1 cellular context compared by ENCODE assay signal in the genomic region with DNA sequence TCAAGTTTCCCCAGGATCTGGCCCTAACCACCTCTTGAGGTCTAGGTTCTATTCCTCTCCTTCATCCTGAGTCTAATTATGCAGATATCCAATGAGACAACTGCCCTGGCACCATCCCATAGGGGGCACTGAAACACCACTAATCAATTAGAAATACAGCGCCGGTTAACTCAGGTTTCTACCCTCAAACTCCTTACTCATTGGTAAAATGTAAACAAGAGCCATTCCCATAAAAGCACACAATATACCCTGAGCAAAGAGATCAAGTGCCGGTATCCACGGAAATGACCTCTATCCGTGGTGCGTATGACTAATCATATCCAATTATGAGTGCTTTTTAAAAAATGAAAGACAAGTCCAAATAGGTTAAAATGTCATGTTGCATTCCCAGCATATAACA.
A peak's percentile ranks its signal among the peaks of the same experiment; 100 is the strongest.
TF ChIP-seq lines count a peak whose summit lies in the region.

No MANE protein-coding gene starts in this region.

TF ChIP-seq in HepG2, 621 proteins besides CTCF, POLR2A, EP300 and RAD21 (continued from another document and continues in another):
- TF ChIP-seq, protein P1, sequence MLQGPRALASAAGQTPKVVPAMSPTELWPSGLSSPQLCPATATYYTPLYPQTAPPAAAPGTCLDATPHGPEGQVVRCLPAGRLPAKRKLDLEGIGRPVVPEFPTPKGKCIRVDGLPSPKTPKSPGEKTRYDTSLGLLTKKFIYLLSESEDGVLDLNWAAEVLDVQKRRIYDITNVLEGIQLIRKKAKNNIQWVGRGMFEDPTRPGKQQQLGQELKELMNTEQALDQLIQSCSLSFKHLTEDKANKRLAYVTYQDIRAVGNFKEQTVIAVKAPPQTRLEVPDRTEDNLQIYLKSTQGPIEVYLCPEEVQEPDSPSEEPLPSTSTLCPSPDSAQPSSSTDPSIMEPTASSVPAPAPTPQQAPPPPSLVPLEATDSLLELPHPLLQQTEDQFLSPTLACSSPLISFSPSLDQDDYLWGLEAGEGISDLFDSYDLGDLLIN (CRISPR knock-in tag; IDR thresholded peaks at IDR 0.05; ENCODE audit: borderline replicate concordance) = no peak
- TF ChIP-seq, protein P2, sequence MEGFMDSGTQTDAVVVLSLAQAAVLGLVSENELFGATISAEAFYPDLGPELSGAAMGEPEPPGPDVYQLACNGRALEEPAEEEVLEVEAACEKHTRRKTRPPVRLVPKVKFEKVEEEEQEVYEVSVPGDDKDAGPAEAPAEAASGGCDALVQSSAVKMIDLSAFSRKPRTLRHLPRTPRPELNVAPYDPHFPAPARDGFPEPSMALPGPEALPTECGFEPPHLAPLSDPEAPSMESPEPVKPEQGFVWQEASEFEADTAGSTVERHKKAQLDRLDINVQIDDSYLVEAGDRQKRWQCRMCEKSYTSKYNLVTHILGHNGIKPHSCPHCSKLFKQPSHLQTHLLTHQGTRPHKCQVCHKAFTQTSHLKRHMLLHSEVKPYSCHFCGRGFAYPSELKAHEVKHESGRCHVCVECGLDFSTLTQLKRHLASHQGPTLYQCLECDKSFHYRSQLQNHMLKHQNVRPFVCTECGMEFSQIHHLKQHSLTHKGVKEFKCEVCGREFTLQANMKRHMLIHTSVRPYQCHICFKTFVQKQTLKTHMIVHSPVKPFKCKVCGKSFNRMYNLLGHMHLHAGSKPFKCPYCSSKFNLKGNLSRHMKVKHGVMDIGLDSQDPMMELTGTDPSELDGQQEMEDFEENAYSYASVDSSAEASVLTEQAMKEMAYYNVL (CRISPR knock-in tag; IDR thresholded peaks at IDR 0.05; ENCODE audit: borderline replicate concordance) = no peak
- TF ChIP-seq THAP11 (CRISPR knock-in tag; IDR thresholded peaks at IDR 0.05) = peak; percentile 27; the same call in 1 of the 2 replicates
- TF ChIP-seq, protein P3, sequence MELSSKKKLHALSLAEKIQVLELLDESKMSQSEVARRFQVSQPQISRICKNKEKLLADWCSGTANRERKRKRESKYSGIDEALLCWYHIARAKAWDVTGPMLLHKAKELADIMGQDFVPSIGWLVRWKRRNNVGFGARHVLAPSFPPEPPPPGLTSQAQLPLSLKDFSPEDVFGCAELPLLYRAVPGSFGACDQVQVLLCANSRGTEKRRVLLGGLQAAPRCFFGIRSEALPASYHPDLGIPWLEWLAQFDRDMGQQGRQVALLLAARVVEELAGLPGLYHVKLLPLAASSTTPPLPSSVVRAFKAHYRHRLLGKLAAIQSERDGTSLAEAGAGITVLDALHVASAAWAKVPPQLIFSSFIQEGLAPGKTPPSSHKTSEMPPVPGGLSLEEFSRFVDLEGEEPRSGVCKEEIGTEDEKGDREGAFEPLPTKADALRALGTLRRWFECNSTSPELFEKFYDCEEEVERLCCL (CRISPR knock-in tag; IDR thresholded peaks at IDR 0.05; ENCODE audit: borderline replicate concordance) = peak; percentile 86; the same call in 1 of the 2 replicates
- TF ChIP-seq, protein P4, sequence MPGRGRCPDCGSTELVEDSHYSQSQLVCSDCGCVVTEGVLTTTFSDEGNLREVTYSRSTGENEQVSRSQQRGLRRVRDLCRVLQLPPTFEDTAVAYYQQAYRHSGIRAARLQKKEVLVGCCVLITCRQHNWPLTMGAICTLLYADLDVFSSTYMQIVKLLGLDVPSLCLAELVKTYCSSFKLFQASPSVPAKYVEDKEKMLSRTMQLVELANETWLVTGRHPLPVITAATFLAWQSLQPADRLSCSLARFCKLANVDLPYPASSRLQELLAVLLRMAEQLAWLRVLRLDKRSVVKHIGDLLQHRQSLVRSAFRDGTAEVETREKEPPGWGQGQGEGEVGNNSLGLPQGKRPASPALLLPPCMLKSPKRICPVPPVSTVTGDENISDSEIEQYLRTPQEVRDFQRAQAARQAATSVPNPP (CRISPR knock-in tag; IDR thresholded peaks at IDR 0.05) = no peak
- TF ChIP-seq, protein P5, sequence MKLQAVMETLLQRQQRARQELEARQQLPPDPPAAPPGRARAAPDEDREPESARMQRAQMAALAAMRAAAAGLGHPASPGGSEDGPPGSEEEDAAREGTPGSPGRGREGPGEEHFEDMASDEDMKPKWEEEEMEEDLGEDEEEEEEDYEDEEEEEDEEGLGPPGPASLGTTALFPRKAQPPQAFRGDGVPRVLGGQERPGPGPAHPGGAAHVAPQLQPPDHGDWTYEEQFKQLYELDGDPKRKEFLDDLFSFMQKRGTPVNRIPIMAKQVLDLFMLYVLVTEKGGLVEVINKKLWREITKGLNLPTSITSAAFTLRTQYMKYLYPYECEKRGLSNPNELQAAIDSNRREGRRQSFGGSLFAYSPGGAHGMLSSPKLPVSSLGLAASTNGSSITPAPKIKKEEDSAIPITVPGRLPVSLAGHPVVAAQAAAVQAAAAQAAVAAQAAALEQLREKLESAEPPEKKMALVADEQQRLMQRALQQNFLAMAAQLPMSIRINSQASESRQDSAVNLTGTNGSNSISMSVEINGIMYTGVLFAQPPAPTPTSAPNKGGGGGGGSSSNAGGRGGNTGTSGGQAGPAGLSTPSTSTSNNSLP (IDR thresholded peaks at IDR 0.05; ENCODE audit: low read depth, low read length) = peak; percentile 39
- TF ChIP-seq, protein P6, sequence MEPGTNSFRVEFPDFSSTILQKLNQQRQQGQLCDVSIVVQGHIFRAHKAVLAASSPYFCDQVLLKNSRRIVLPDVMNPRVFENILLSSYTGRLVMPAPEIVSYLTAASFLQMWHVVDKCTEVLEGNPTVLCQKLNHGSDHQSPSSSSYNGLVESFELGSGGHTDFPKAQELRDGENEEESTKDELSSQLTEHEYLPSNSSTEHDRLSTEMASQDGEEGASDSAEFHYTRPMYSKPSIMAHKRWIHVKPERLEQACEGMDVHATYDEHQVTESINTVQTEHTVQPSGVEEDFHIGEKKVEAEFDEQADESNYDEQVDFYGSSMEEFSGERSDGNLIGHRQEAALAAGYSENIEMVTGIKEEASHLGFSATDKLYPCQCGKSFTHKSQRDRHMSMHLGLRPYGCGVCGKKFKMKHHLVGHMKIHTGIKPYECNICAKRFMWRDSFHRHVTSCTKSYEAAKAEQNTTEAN (CRISPR knock-in tag; conservative IDR thresholded peaks at IDR 0.05) = no peak
- TF ChIP-seq GATAD2A (CRISPR knock-in tag; IDR thresholded peaks at IDR 0.05) = peak; percentile 39; the same call in 1 of the 2 replicates
- no peak for TF ChIP-seq NR3C1 (CRISPR knock-in tag; IDR thresholded peaks at IDR 0.05)
- no peak for TF ChIP-seq ZNF383 (CRISPR knock-in tag; IDR thresholded peaks at IDR 0.05; ENCODE audit: borderline replicate concordance)
- no peak for TF ChIP-seq SMAD9 (CRISPR knock-in tag; IDR thresholded peaks at IDR 0.05)
- no peak for TF ChIP-seq SETDB1 (CRISPR knock-in tag; IDR thresholded peaks at IDR 0.05; ENCODE audit: borderline replicate concordance)
- TF ChIP-seq, protein P7, sequence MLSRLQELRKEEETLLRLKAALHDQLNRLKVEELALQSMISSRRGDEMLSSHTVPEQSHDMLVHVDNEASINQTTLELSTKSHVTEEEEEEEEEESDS (CRISPR knock-in tag; IDR thresholded peaks at IDR 0.05; ENCODE audit: borderline replicate concordance) = no peak
- TF ChIP-seq, protein P8, sequence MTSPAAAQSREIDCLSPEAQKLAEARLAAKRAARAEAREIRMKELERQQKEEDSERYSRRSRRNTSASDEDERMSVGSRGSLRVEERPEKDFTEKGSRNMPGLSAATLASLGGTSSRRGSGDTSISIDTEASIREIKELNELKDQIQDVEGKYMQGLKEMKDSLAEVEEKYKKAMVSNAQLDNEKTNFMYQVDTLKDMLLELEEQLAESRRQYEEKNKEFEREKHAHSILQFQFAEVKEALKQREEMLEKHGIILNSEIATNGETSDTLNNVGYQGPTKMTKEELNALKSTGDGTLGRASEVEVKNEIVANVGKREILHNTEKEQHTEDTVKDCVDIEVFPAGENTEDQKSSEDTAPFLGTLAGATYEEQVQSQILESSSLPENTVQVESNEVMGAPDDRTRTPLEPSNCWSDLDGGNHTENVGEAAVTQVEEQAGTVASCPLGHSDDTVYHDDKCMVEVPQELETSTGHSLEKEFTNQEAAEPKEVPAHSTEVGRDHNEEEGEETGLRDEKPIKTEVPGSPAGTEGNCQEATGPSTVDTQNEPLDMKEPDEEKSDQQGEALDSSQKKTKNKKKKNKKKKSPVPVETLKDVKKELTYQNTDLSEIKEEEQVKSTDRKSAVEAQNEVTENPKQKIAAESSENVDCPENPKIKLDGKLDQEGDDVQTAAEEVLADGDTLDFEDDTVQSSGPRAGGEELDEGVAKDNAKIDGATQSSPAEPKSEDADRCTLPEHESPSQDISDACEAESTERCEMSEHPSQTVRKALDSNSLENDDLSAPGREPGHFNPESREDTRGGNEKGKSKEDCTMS (CRISPR knock-in tag; conservative IDR thresholded peaks at IDR 0.05) = no peak
- TF ChIP-seq CBX1 (IDR thresholded peaks at IDR 0.05; ENCODE audit: low read depth) = no peak
- TF ChIP-seq, protein P9, sequence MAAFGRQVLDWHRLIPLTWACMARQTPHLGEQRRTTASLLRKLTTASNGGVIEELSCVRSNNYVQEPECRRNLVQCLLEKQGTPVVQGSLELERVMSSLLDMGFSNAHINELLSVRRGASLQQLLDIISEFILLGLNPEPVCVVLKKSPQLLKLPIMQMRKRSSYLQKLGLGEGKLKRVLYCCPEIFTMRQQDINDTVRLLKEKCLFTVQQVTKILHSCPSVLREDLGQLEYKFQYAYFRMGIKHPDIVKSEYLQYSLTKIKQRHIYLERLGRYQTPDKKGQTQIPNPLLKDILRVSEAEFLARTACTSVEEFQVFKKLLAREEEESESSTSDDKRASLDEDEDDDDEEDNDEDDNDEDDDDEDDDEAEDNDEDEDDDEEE (CRISPR knock-in tag; IDR thresholded peaks at IDR 0.05) = no peak
- 0 out of 2 replicates have a peak, but pooled peaks have one; percentile 34 for TF ChIP-seq ZNF614 (CRISPR knock-in tag; IDR thresholded peaks at IDR 0.05; ENCODE audit: borderline replicate concordance)
- no peak for TF ChIP-seq ZNF577 (CRISPR knock-in tag; IDR thresholded peaks at IDR 0.05; ENCODE audit: borderline replicate concordance, low read depth)
- TF ChIP-seq CENPT (CRISPR knock-in tag; IDR thresholded peaks at IDR 0.05; ENCODE audit: low read depth) = no peak
- no peak for TF ChIP-seq KLF13 (CRISPR knock-in tag; IDR thresholded peaks at IDR 0.05)
- no peak for TF ChIP-seq STAT5B (CRISPR knock-in tag; IDR thresholded peaks at IDR 0.05)
- TF ChIP-seq, protein P10, sequence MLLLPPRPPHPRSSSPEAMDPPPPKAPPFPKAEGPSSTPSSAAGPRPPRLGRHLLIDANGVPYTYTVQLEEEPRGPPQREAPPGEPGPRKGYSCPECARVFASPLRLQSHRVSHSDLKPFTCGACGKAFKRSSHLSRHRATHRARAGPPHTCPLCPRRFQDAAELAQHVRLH (CRISPR knock-in tag; IDR thresholded peaks at IDR 0.05; ENCODE audit: borderline replicate concordance, low read depth) = no peak
- no peak for TF ChIP-seq ELF1 (CRISPR knock-in tag; IDR thresholded peaks at IDR 0.05)
- no peak for TF ChIP-seq ZNF589 (CRISPR knock-in tag; conservative IDR thresholded peaks at IDR 0.05)
- TF ChIP-seq, protein P11, sequence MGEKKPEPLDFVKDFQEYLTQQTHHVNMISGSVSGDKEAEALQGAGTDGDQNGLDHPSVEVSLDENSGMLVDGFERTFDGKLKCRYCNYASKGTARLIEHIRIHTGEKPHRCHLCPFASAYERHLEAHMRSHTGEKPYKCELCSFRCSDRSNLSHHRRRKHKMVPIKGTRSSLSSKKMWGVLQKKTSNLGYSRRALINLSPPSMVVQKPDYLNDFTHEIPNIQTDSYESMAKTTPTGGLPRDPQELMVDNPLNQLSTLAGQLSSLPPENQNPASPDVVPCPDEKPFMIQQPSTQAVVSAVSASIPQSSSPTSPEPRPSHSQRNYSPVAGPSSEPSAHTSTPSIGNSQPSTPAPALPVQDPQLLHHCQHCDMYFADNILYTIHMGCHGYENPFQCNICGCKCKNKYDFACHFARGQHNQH (CRISPR knock-in tag; IDR thresholded peaks at IDR 0.05) = peak; percentile 52; the same call in 1 of the 2 replicates
- peak; percentile 79 for TF ChIP-seq MIXL1 (CRISPR knock-in tag; IDR thresholded peaks at IDR 0.05)
- TF ChIP-seq CEBPG (CRISPR knock-in tag; IDR thresholded peaks at IDR 0.05) = no peak
- TF ChIP-seq RFXAP (CRISPR knock-in tag; IDR thresholded peaks at IDR 0.05; ENCODE audit: borderline replicate concordance) = no peak
- no peak for TF ChIP-seq ZSCAN31 (CRISPR knock-in tag; IDR thresholded peaks at IDR 0.05; ENCODE audit: low read depth)
- TF ChIP-seq, protein P12, sequence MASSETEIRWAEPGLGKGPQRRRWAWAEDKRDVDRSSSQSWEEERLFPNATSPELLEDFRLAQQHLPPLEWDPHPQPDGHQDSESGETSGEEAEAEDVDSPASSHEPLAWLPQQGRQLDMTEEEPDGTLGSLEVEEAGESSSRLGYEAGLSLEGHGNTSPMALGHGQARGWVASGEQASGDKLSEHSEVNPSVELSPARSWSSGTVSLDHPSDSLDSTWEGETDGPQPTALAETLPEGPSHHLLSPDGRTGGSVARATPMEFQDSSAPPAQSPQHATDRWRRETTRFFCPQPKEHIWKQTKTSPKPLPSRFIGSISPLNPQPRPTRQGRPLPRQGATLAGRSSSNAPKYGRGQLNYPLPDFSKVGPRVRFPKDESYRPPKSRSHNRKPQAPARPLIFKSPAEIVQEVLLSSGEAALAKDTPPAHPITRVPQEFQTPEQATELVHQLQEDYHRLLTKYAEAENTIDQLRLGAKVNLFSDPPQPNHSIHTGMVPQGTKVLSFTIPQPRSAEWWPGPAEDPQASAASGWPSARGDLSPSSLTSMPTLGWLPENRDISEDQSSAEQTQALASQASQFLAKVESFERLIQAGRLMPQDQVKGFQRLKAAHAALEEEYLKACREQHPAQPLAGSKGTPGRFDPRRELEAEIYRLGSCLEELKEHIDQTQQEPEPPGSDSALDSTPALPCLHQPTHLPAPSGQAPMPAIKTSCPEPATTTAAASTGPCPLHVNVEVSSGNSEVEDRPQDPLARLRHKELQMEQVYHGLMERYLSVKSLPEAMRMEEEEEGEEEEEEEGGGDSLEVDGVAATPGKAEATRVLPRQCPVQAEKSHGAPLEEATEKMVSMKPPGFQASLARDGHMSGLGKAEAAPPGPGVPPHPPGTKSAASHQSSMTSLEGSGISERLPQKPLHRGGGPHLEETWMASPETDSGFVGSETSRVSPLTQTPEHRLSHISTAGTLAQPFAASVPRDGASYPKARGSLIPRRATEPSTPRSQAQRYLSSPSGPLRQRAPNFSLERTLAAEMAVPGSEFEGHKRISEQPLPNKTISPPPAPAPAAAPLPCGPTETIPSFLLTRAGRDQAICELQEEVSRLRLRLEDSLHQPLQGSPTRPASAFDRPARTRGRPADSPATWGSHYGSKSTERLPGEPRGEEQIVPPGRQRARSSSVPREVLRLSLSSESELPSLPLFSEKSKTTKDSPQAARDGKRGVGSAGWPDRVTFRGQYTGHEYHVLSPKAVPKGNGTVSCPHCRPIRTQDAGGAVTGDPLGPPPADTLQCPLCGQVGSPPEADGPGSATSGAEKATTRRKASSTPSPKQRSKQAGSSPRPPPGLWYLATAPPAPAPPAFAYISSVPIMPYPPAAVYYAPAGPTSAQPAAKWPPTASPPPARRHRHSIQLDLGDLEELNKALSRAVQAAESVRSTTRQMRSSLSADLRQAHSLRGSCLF (CRISPR knock-in tag; IDR thresholded peaks at IDR 0.05; ENCODE audit: borderline replicate concordance) = no peak
- TF ChIP-seq ZNF790 (CRISPR knock-in tag; IDR thresholded peaks at IDR 0.05; ENCODE audit: borderline replicate concordance) = no peak
- TF ChIP-seq ZBTB8A (CRISPR knock-in tag; IDR thresholded peaks at IDR 0.05; ENCODE audit: borderline replicate concordance, low read depth) = no peak
- TF ChIP-seq ZNF878 (CRISPR knock-in tag; IDR thresholded peaks at IDR 0.05) = no peak
- no peak for TF ChIP-seq HHEX (CRISPR knock-in tag; IDR thresholded peaks at IDR 0.05)
- TF ChIP-seq, protein P13, sequence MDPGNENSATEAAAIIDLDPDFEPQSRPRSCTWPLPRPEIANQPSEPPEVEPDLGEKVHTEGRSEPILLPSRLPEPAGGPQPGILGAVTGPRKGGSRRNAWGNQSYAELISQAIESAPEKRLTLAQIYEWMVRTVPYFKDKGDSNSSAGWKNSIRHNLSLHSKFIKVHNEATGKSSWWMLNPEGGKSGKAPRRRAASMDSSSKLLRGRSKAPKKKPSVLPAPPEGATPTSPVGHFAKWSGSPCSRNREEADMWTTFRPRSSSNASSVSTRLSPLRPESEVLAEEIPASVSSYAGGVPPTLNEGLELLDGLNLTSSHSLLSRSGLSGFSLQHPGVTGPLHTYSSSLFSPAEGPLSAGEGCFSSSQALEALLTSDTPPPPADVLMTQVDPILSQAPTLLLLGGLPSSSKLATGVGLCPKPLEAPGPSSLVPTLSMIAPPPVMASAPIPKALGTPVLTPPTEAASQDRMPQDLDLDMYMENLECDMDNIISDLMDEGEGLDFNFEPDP (CRISPR knock-in tag; conservative IDR thresholded peaks at IDR 0.05) = no peak
